1 cellular context compared by ENCODE assay signal in the genomic region with DNA sequence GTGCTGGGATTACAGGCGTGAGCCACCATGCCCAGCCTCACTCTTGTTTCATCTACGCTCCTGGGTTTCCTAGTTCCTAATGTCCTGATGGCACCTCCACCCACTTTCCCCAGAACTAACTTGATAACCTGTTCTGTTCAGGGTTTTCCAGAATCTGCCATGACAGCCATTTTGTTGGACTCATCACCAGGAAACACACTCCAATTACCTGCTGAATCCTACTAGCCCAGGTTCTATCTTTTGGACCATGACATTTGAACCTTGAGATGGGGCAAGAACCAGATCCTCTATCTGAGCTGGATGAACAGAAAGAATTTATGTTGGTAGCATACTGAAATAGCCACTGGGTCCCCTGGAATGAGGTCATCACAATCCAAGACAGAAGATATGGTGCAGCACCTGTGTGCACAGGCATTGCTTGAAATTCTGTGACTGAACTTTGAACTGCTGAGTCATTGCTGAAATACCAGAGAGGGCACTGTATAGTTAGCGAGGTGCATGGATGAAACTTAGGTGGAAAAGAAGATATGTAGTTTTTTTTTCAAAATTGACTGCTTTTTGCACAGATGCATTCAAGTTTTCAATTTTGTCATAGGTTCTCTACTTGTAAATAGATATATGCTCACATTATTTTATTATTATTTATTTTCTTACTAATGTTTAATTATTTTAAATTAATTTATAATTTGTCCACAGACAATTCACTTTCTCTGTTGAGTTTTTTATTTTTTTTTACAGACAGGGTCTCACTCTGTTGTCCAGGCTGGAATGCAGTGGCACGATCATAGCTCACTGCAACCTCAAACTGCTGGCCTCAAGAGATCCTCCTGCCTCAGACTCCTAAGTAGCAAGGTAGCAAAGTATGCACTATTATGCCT.
TF ChIP-seq lines count a peak whose summit lies in the region.

No MANE protein-coding gene starts in this region.

TF ChIP-seq in HepG2, 621 proteins besides CTCF, POLR2A, EP300 and RAD21 (continued from another document and continues in another):
- TF ChIP-seq, protein P1, sequence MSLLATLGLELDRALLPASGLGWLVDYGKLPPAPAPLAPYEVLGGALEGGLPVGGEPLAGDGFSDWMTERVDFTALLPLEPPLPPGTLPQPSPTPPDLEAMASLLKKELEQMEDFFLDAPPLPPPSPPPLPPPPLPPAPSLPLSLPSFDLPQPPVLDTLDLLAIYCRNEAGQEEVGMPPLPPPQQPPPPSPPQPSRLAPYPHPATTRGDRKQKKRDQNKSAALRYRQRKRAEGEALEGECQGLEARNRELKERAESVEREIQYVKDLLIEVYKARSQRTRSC (CRISPR knock-in tag; IDR thresholded peaks at IDR 0.05; ENCODE audit: low read depth) = no peak
- TF ChIP-seq MTF1 (CRISPR knock-in tag; IDR thresholded peaks at IDR 0.05) = no peak
- peak; percentile 20; the same call in 1 of the 2 replicates for TF ChIP-seq ZBTB7B (CRISPR knock-in tag; IDR thresholded peaks at IDR 0.05)
- TF ChIP-seq SMAD9 (CRISPR knock-in tag; IDR thresholded peaks at IDR 0.05) = no peak
- no peak for TF ChIP-seq ZNF816 (CRISPR knock-in tag; IDR thresholded peaks at IDR 0.05; ENCODE audit: borderline replicate concordance)
- TF ChIP-seq ZNF180 (CRISPR knock-in tag; IDR thresholded peaks at IDR 0.05; ENCODE audit: borderline replicate concordance, low read depth) = no peak
- TF ChIP-seq, protein P2, sequence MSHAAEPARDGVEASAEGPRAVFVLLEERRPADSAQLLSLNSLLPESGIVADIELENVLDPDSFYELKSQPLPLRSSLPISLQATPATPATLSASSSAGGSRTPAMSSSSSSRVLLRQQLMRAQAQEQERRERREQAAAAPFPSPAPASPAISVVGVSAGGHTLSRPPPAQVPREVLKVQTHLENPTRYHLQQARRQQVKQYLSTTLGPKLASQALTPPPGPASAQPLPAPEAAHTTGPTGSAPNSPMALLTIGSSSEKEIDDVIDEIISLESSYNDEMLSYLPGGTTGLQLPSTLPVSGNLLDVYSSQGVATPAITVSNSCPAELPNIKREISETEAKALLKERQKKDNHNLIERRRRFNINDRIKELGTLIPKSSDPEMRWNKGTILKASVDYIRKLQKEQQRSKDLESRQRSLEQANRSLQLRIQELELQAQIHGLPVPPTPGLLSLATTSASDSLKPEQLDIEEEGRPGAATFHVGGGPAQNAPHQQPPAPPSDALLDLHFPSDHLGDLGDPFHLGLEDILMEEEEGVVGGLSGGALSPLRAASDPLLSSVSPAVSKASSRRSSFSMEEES (CRISPR knock-in tag; IDR thresholded peaks at IDR 0.05) = 0 out of 2 replicates have a peak, but pooled peaks have one; percentile 35
- TF ChIP-seq TFAP4 (IDR thresholded peaks at IDR 0.05; ENCODE audit: borderline replicate concordance, low read depth) = peak; percentile 75; the same call in 1 of the 2 replicates
- TF ChIP-seq YEATS4 (CRISPR knock-in tag; IDR thresholded peaks at IDR 0.05; ENCODE audit: borderline replicate concordance) = peak; percentile 10; the same call in 1 of the 2 replicates
- no peak for TF ChIP-seq CEBPZ (IDR thresholded peaks at IDR 0.05; ENCODE audit: low read length)
- peak; percentile 60; the same call in 1 of the 2 replicates for TF ChIP-seq ZNF430 (CRISPR knock-in tag; IDR thresholded peaks at IDR 0.05)
- TF ChIP-seq ZBTB10 (CRISPR knock-in tag; IDR thresholded peaks at IDR 0.05; ENCODE audit: borderline replicate concordance) = 0 out of 2 replicates have a peak, but pooled peaks have one; percentile 14
- no peak for TF ChIP-seq TMF1 (CRISPR knock-in tag; IDR thresholded peaks at IDR 0.05; ENCODE audit: low read depth)
- TF ChIP-seq STAG1 (CRISPR knock-in tag; IDR thresholded peaks at IDR 0.05) = 0 out of 2 replicates have a peak, but pooled peaks have one; percentile 11
- TF ChIP-seq NAIF1 (CRISPR knock-in tag; IDR thresholded peaks at IDR 0.05; ENCODE audit: borderline replicate concordance) = no peak
- no peak for TF ChIP-seq ZNF17 (CRISPR knock-in tag; IDR thresholded peaks at IDR 0.05)
- no peak for TF ChIP-seq DNMT1 (CRISPR knock-in tag; IDR thresholded peaks at IDR 0.05)
- TF ChIP-seq, protein P3, sequence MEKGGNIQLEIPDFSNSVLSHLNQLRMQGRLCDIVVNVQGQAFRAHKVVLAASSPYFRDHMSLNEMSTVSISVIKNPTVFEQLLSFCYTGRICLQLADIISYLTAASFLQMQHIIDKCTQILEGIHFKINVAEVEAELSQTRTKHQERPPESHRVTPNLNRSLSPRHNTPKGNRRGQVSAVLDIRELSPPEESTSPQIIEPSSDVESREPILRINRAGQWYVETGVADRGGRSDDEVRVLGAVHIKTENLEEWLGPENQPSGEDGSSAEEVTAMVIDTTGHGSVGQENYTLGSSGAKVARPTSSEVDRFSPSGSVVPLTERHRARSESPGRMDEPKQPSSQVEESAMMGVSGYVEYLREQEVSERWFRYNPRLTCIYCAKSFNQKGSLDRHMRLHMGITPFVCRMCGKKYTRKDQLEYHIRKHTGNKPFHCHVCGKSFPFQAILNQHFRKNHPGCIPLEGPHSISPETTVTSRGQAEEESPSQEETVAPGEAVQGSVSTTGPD (CRISPR knock-in tag; IDR thresholded peaks at IDR 0.05) = no peak
- no peak for TF ChIP-seq SUZ12 (IDR thresholded peaks at IDR 0.05; ENCODE audit: low read depth, low read length)
- peak; percentile 31; the same call in 1 of the 2 replicates for TF ChIP-seq MYPOP (CRISPR knock-in tag; IDR thresholded peaks at IDR 0.05)
- TF ChIP-seq ZNF557 (CRISPR knock-in tag; IDR thresholded peaks at IDR 0.05) = peak; percentile 64; the same call in 1 of the 2 replicates
- TF ChIP-seq BCL6 (CRISPR knock-in tag; IDR thresholded peaks at IDR 0.05) = peak; percentile 60; the same call in 1 of the 2 replicates
- TF ChIP-seq, protein P4, sequence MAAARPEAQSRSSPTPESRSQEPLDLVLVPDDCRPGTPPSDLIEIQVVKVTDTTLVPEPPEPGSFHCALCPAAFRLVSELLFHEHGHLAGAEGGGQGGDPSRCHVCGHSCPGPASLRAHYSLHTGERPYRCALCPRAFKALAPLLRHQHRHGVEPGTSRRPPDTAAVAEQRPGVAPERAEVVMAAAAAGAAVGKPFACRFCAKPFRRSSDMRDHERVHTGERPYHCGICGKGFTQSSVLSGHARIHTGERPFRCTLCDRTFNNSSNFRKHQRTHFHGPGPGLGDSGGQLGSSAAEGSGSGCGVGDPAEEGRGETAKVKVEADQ (CRISPR knock-in tag; IDR thresholded peaks at IDR 0.05; ENCODE audit: borderline replicate concordance) = no peak
- no peak for TF ChIP-seq SRSF9 (IDR thresholded peaks at IDR 0.05; ENCODE audit: borderline replicate concordance, insufficient read depth, low read depth, low read length, poor library complexity, severe bottlenecking)
- peak; percentile 79; the same call in 1 of the 2 replicates for TF ChIP-seq ZSCAN9 (CRISPR knock-in tag; IDR thresholded peaks at IDR 0.05; ENCODE audit: borderline replicate concordance)
- no peak for TF ChIP-seq NFE2L1 (CRISPR knock-in tag; IDR thresholded peaks at IDR 0.05; ENCODE audit: borderline replicate concordance)
- no peak for TF ChIP-seq ZNF562 (CRISPR knock-in tag; IDR thresholded peaks at IDR 0.05; ENCODE audit: borderline replicate concordance)
- peak; percentile 55 for TF ChIP-seq CBX1 (IDR thresholded peaks at IDR 0.05; ENCODE audit: low read depth)
- peak; percentile 92 for TF ChIP-seq HMG20A (CRISPR knock-in tag; IDR thresholded peaks at IDR 0.05; ENCODE audit: borderline replicate concordance)
- TF ChIP-seq CBX2 (IDR thresholded peaks at IDR 0.05; ENCODE audit: low read depth, low read length) = no peak
- peak; percentile 56; the same call in 1 of the 2 replicates for TF ChIP-seq CBX2 (CRISPR knock-in tag; IDR thresholded peaks at IDR 0.05; ENCODE audit: low read depth)
- TF ChIP-seq ZKSCAN8 (CRISPR knock-in tag; IDR thresholded peaks at IDR 0.05; ENCODE audit: borderline replicate concordance) = peak; percentile 87; the same call in 1 of the 2 replicates
- peak; percentile 80; the same call in 1 of the 2 replicates for TF ChIP-seq ZNF292 (CRISPR knock-in tag; IDR thresholded peaks at IDR 0.05; ENCODE audit: borderline replicate concordance, low read depth)
- 0 out of 2 replicates have a peak, but pooled peaks have one; percentile 16 for TF ChIP-seq FOXJ3 (CRISPR knock-in tag; IDR thresholded peaks at IDR 0.05; ENCODE audit: borderline replicate concordance)
- no peak for TF ChIP-seq ZNF777 (CRISPR knock-in tag; IDR thresholded peaks at IDR 0.05)
- TF ChIP-seq, protein P5, sequence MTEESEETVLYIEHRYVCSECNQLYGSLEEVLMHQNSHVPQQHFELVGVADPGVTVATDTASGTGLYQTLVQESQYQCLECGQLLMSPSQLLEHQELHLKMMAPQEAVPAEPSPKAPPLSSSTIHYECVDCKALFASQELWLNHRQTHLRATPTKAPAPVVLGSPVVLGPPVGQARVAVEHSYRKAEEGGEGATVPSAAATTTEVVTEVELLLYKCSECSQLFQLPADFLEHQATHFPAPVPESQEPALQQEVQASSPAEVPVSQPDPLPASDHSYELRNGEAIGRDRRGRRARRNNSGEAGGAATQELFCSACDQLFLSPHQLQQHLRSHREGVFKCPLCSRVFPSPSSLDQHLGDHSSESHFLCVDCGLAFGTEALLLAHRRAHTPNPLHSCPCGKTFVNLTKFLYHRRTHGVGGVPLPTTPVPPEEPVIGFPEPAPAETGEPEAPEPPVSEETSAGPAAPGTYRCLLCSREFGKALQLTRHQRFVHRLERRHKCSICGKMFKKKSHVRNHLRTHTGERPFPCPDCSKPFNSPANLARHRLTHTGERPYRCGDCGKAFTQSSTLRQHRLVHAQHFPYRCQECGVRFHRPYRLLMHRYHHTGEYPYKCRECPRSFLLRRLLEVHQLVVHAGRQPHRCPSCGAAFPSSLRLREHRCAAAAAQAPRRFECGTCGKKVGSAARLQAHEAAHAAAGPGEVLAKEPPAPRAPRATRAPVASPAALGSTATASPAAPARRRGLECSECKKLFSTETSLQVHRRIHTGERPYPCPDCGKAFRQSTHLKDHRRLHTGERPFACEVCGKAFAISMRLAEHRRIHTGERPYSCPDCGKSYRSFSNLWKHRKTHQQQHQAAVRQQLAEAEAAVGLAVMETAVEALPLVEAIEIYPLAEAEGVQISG (CRISPR knock-in tag; IDR thresholded peaks at IDR 0.05) = peak; percentile 67
- peak; percentile 86 for TF ChIP-seq NCOR1 (IDR thresholded peaks at IDR 0.05; ENCODE audit: borderline replicate concordance, low read length)
- TF ChIP-seq ZNF550 (CRISPR knock-in tag; IDR thresholded peaks at IDR 0.05; ENCODE audit: borderline replicate concordance) = no peak
- no peak for TF ChIP-seq PAX8 (CRISPR knock-in tag; IDR thresholded peaks at IDR 0.05; ENCODE audit: borderline replicate concordance)
- TF ChIP-seq NCOA2 (CRISPR knock-in tag; IDR thresholded peaks at IDR 0.05) = peak; percentile 73
- TF ChIP-seq DMAP1 (CRISPR knock-in tag; IDR thresholded peaks at IDR 0.05) = peak; percentile 60; the same call in 1 of the 2 replicates
- TF ChIP-seq HHEX (CRISPR knock-in tag; IDR thresholded peaks at IDR 0.05) = 0 out of 2 replicates have a peak, but pooled peaks have one; percentile 24
- TF ChIP-seq ZSCAN31 (CRISPR knock-in tag; IDR thresholded peaks at IDR 0.05; ENCODE audit: low read depth) = no peak
- TF ChIP-seq NFE2L2 (IDR thresholded peaks at IDR 0.05; ENCODE audit: low read length) = peak; percentile 100
